Comparison of ENCODE assay signal across 24 cellular contexts in the genomic region with DNA sequence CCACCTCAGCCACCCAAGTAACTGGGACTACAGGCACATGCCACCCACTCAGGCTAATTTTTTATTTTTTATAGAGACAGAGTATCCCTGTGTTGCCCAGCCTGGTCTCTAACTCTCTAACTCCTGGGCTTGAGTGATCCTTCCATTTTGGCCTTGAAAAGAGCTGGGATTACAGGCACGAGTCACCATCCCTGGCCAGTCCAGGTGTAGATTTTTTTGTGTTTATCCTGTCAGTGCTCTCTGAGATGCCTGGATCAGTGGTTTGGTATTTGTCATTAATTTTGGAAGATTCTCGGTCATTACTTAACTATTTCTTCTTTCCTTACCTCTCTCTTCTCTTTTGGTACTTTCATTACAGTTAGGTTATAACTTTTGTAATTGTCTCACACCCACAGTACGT.
"Had no signal": no experiment of that assay in that cellular context is flagged by ENCODE, and none has a peak within 500 bp of the region (broad histone marks: within the 10 kb centered on the region; RNA-seq: fewer than 3 reads in every experiment).

No MANE protein-coding gene starts in this region.

- H3K36me3 ChIP-seq: left lung, neural progenitor cell, right lobe of liver, stomach, suprapubic skin, tibial nerve had no signal

- DNase-seq: activated CD4-positive, alpha-beta T cell treated with anti-CD3 and anti-CD28 coated beads, Interleukin-2, amount 50 U/mL, for 4 hours; activated CD8-positive, alpha-beta memory T cell treated with anti-CD3 and anti-CD28 coated beads, Interleukin-2, amount 50 U/mL, for 48 hours; activated gamma-delta T cell treated with Interleukin-2 at 50 U/mL for 16 hours; activated T-cell treated with anti-CD3 and anti-CD28 coated beads, Interleukin-2, amount 50 U/mL, for 72 hours; anterior cingulate cortex; body of pancreas; effector CD4-positive, alpha-beta T cell; erythroblast; foreskin fibroblast; left lung; naive thymus-derived CD8-positive, alpha-beta T cell; posterior cingulate gyrus; right lobe of liver; stimulated activated CD4-positive, alpha-beta T cell treated with anti-CD3 and anti-CD28 coated beads, Interleukin-1b, Interleukin-23, amount 100 ng/mL, for 48 hours; stomach; T-helper 1 cell had no signal

- H3K27me3 ChIP-seq: body of pancreas, left lung, neural progenitor cell, right lobe of liver, stomach, suprapubic skin, tibial nerve had no signal

- H3K36me3 Mint-ChIP-seq: mesothelial cell of epicardium, neural progenitor cell had no signal

- H3K27ac Mint-ChIP-seq: dendritic cell treated with granulocyte-macrophage colony-stimulating factor and Interleukin-4, amounts not matched to agents 40 ng/mL and 50 ng/mL, for 4 days; mesothelial cell of epicardium; neural progenitor cell; WTC11 had no signal

- H3K27me3 Mint-ChIP-seq: naive thymus-derived CD8-positive, alpha-beta T cell had no signal

- H3K4me3 ChIP-seq: body of pancreas, left lung, lung, neural progenitor cell, right lobe of liver, skin epidermis, stomach, suprapubic skin, tibial nerve had no signal

- H3K9me3 ChIP-seq: body of pancreas, suprapubic skin, tibial nerve had no signal

- H3K27ac ChIP-seq: body of pancreas, left lung, neural progenitor cell, right lobe of liver, skin epidermis, stomach, suprapubic skin, tibial nerve had no signal

- H3K4me3 Mint-ChIP-seq: dendritic cell treated with granulocyte-macrophage colony-stimulating factor and Interleukin-4, amounts not matched to agents 40 ng/mL and 50 ng/mL, for 4 days; mesothelial cell of epicardium; neural progenitor cell; WTC11 had no signal

- ATAC-seq: activated T-cell treated with anti-CD3 and anti-CD28 coated beads, Interleukin-2, amount 50 U/mL, for 72 hours; body of pancreas; left lung; naive thymus-derived CD8-positive, alpha-beta T cell; right lobe of liver; WTC11 had no signal

- H3K9ac ChIP-seq: neural progenitor cell had no signal

- H3K4me2 ChIP-seq: neural progenitor cell had no signal
